13 cellular contexts compared by ENCODE assay signal in genomic region chr1:201560328-201561194, GRCh38. TPM values are rescaled to one million over a fixed set of nuclear protein-coding genes. Genes with fewer than 3 reads are reported as not detected.
DNase-seq lines count a peak whose midpoint lies in the region; ATAC-seq and TF ChIP-seq lines count a peak whose summit lies in the region.
"Had no signal": no experiment of that assay in that cellular context is flagged by ENCODE, and none has a peak within 500 bp of the region (broad histone marks: within the 10 kb centered on the region; RNA-seq: fewer than 3 reads in every experiment).

No MANE protein-coding gene starts in this region.

- no peaks in the 10 kb centered on the region for H3K27me3 ChIP-seq in RWPE2 (ENCODE audit: insufficient read depth, poor library complexity, severe bottlenecking)
- H3K27me3 ChIP-seq in spleen (replicated peaks in 1 of 7): peaks cover 0 to 8% (median 0%) of the 10 kb centered on the region in 7 donors
- H3K27me3 ChIP-seq: ovary, thyroid gland had no signal

- no peak overlapping the region for H3K4me3 ChIP-seq in RWPE2 (ENCODE audit: severe bottlenecking)
- no peak overlapping the region for H3K4me3 ChIP-seq in spleen
- H3K4me3 ChIP-seq: ovary, thyroid gland had no signal

- ATAC-seq in RWPE2 (ENCODE audit: low read depth) (no peak), HG03196 (IDR thresholded peaks at IDR 0.05; ENCODE audit: unreplicated experiment) (no peak), HG02763 (IDR thresholded peaks at IDR 0.05; ENCODE audit: unreplicated experiment) (no peak)

- TF ChIP-seq POLR2A in spleen (IDR thresholded peaks at IDR 0.05): no peak

- intact Hi-C loops in spleen (cut with DNase I; ENCODE audit: low total_unique reads): no loop called here

- no peaks in the 10 kb centered on the region for H3K9me3 ChIP-seq in RWPE2 (ENCODE audit: severe bottlenecking)
- H3K9me3 ChIP-seq in spleen: no peaks in the 10 kb centered on the region
- H3K9me3 ChIP-seq: ovary, thyroid gland had no signal

- TF ChIP-seq CTCF in GM10248 (IDR thresholded peaks at IDR 0.05; ENCODE audit: control extremely low read depth, extremely low read depth, low read depth, missing control alignments): peak; percentile 1
- TF ChIP-seq CTCF in RWPE2 (IDR thresholded peaks at IDR 0.05; ENCODE audit: poor library complexity, severe bottlenecking): no peak
- TF ChIP-seq CTCF in spleen (IDR thresholded peaks at IDR 0.05 in 8 of 11, conservative IDR thresholded peaks at IDR 0.05 in 3 of 11): no peak

- DNase-seq in GM10248 (ENCODE audit: extremely low spot score) (no peak), RWPE2 (ENCODE audit: low spot score) (no peak), fibroblast of gingiva (ENCODE audit: low read depth) (peak; percentile 67), spleen (peak; percentile 59), GOT3 (lab: John Stamatoyannopoulos, UW) (no peak), mucosa of gallbladder (ENCODE audit: low spot score) (no peak)
- DNase-seq: foreskin melanocyte, SIG-M5 had no signal

- CTCF ChIA-PET in GM10248 (lab: Yijun Ruan, JAX): interaction anchor here (0.7 to 8.1 kb wide), 32 partner anchors 9 to 491 kb away, joined by 3 to 116 read pairs (median 5); no protein-coding TSS in a partner anchor

- H3K27ac ChIP-seq in RWPE2 (ENCODE audit: poor library complexity, severe bottlenecking) (peak overlapping the region; percentile 90), spleen (no peak overlapping the region)
- H3K27ac ChIP-seq: ovary, thyroid gland had no signal

- WGBS in spleen, 5 donors: 80 to 94% (median 86%) methylated on average over 9 of the region's 9 CpGs

- H3K4me1 ChIP-seq in RWPE2 (ENCODE audit: insufficient read depth, poor library complexity, severe bottlenecking) (peaks cover 18% of the 10 kb centered on the region), spleen (peaks cover 0 to 50% (median 18%) of the 10 kb centered on the region in 6 donors)

- POLR2A ChIA-PET in GM10248 (lab: Yijun Ruan, JAX): no interaction called here

- no peaks in the 10 kb centered on the region for H3K36me3 ChIP-seq in RWPE2 (ENCODE audit: low read depth)
- H3K36me3 ChIP-seq in spleen: no peaks in the 10 kb centered on the region
- H3K36me3 ChIP-seq: ovary, thyroid gland had no signal

RNA-seq across cellular contexts. Expression of gene NAV1, which starts 21.6 kb away (rescaled TPM):
- total RNA-seq in spleen: 10 to 100 TPM; 15.7 to 37.2 (median 27.4) TPM
- 1 to 10 TPM; 1.1 to 3.5 (median 1.2) TPM for polyA plus RNA-seq in spleen
- 22.0 TPM for total RNA-seq in mucosa of gallbladder
- total RNA-seq: HepG2 had no signal
- polyA plus RNA-seq: HepG2 had no signal

RNA-seq across cellular contexts. Expression of gene CSRP1, which starts 53.6 kb away (rescaled TPM):
- 100 to 1,000 TPM; 115 to 360 (median 188) TPM for total RNA-seq in spleen
- 100 to 1,000 TPM in 2 of 3 donors, 10 to 100 TPM in 1; 67.1 to 180 (median 108) TPM for polyA plus RNA-seq in spleen
- total RNA-seq in mucosa of gallbladder: 524 TPM

Comparison
In these comparisons a context has a peak if more than half of its experiments do, and no peak if none do; other contexts are left out.
1. DNase-seq: peak in fibroblast of gingiva (single experiment) and spleen (single experiment); none in GM10248 (single experiment), RWPE2 (single experiment), GOT3 (single experiment) and mucosa of gallbladder (single experiment).